Comparison of ENCODE assay signal across 8 cellular contexts in genomic region chr12:98593351-98594049, GRCh38. TPM values are rescaled to one million over a fixed set of nuclear protein-coding genes. Genes with fewer than 3 reads are reported as not detected.
A peak's percentile ranks its signal among the peaks of the same experiment; 100 is the strongest.
DNase-seq lines count a peak whose midpoint lies in the region; ATAC-seq and TF ChIP-seq lines count a peak whose summit lies in the region.

Gene SLC25A3 (plus strand): TSS chr12:98593686. CDS start chr12:98593979, 293 bp downstream.

- peaks cover 0 to 27% of the 10 kb centered on the region in 2 donors for H3K4me1 ChIP-seq in left lung

- ATAC-seq in GM19372 (IDR thresholded peaks at IDR 0.05; ENCODE audit: low read depth, unreplicated experiment) (peak; percentile 99), HG03558 (IDR thresholded peaks at IDR 0.05; ENCODE audit: extremely low read depth, unreplicated experiment) (peak; percentile 100), left lung (peak; percentile 98)

- H3K36me3 ChIP-seq in left lung, result peaks cover 2 to 33% of the 10 kb centered on the region in 2 donors

- no peaks in the 10 kb centered on the region for H3K27me3 Mint-ChIP-seq in dendritic cell treated with granulocyte-macrophage colony-stimulating factor and Interleukin-4, amounts not matched to agents 40 ng/mL and 50 ng/mL, for 4 days

- DNase-seq in C1 segment of cervical spinal cord (lab: John Stamatoyannopoulos, UW) (peak; percentile 56 to 97 (median 92)), NCI-H748 treated with DMSO at 0.1 percent for 48 hours (lab: John Stamatoyannopoulos, UW) (peak; percentile 94), left lung (peak; percentile 96 to 97)
- DNase-seq in activated CD4-positive, alpha-beta T cell treated with anti-CD3 and anti-CD28 coated beads, Interleukin-2, amount 50 U/mL, for 24 hours (ENCODE audit: low read depth in 1 of 2, low spot score in 1 of 2), result peak; percentile 85 to 93
- peak; percentile 90 to 91 for DNase-seq in stimulated activated CD4-positive, alpha-beta T cell treated with anti-CD3 and anti-CD28 coated beads, Interleukin-2, amount 100 ng/mL, for 48 hours

- H3K4me3 Mint-ChIP-seq in dendritic cell treated with granulocyte-macrophage colony-stimulating factor and Interleukin-4, amounts not matched to agents 40 ng/mL and 50 ng/mL, for 4 days, result peak within 1 kb of the TSS; percentile 95

- H3K9me3 Mint-ChIP-seq in dendritic cell treated with granulocyte-macrophage colony-stimulating factor and Interleukin-4, amounts not matched to agents 40 ng/mL and 50 ng/mL, for 4 days, result no peaks in the 10 kb centered on the region

- no peaks in the 10 kb centered on the region for H3K27me3 ChIP-seq in left lung

- peaks cover 50% of the 10 kb centered on the region for H3K36me3 Mint-ChIP-seq in dendritic cell treated with granulocyte-macrophage colony-stimulating factor and Interleukin-4, amounts not matched to agents 40 ng/mL and 50 ng/mL, for 4 days (ENCODE audit: low read depth)

- TF ChIP-seq CTCF in left lung (IDR thresholded peaks at IDR 0.05), result no peak

- H3K4me3 ChIP-seq in left lung, result peak within 1 kb of the TSS; percentile 91 to 97

- H3K4me1 Mint-ChIP-seq in dendritic cell treated with granulocyte-macrophage colony-stimulating factor and Interleukin-4, amounts not matched to agents 40 ng/mL and 50 ng/mL, for 4 days (ENCODE audit: low read depth), result peaks cover 23% of the 10 kb centered on the region

- H3K9me3 ChIP-seq in left lung, result no peaks in the 10 kb centered on the region

- intact Hi-C loops in dendritic cell treated with granulocyte-macrophage colony-stimulating factor and Interleukin-4, amounts not matched to agents 40 ng/mL and 50 ng/mL, for 4 days (cut with micrococcal nuclease), result loop anchor here (1.0 kb wide), 1 partner anchor 52 kb away; the partner anchor contains the start of gene APAF1
- intact Hi-C loops in left lung (cut with DNase I), result no loop called here

- H3K27ac Mint-ChIP-seq in dendritic cell treated with granulocyte-macrophage colony-stimulating factor and Interleukin-4, amounts not matched to agents 40 ng/mL and 50 ng/mL, for 4 days, result peak within 1 kb of the TSS; percentile 92

- peak within 1 kb of the TSS; percentile 96 to 98 for H3K27ac ChIP-seq in left lung

RNA-seq across cellular contexts. Expression of gene SLC25A3, which starts in this region (rescaled TPM):
- 100 to 1,000 TPM; 402 to 517 TPM for total RNA-seq in left lung

Comparison
In these comparisons a context has a peak if more than half of its experiments do, and no peak if none do; other contexts are left out.
1. Peak in every context shown above with its lines: DNase-seq, ATAC-seq, H3K4me3 ChIP-seq and H3K27ac ChIP-seq.